16 cellular contexts compared by ENCODE assay signal in genomic region chr18:6628189-6628588, GRCh38.
"Had no signal": no experiment of that assay in that cellular context is flagged by ENCODE, and none has a peak within 500 bp of the region (broad histone marks: within the 10 kb centered on the region; RNA-seq: fewer than 3 reads in every experiment).

No MANE protein-coding gene starts in this region.

- H3K36me3 Mint-ChIP-seq: activated CD4-positive, alpha-beta memory T cell treated with anti-CD3 and anti-CD28 coated beads for 36 hours; activated naive CD8-positive, alpha-beta T cell; natural killer cell; stimulated activated naive B cell treated with anti-CD40 and anti-IgM and Interleukin-4, amounts not matched to agents 10 μg/mL and 1 μg/mL and 100 μg/mL, for 72 hours; type B pancreatic cell had no signal

- DNase-seq: activated CD4-positive, alpha-beta memory T cell treated with anti-CD3 and anti-CD28 coated beads for 36 hours; activated gamma-delta T cell; activated T-cell treated with anti-CD3 and anti-CD28 coated beads, Interleukin-2, amount 50 U/mL, for 48 hours; anterior cingulate cortex; caudate nucleus; effector memory CD8-positive, alpha-beta T cell; lower lobe of right lung; natural killer cell; pancreas; stimulated activated naive B cell treated with anti-CD40 and anti-IgM and Interleukin-4, amounts not matched to agents 10 μg/mL and 1 μg/mL and 100 μg/mL, for 72 hours; SW 1271 had no signal

- H3K4me3 Mint-ChIP-seq: activated CD4-positive, alpha-beta memory T cell treated with anti-CD3 and anti-CD28 coated beads for 36 hours; activated naive CD8-positive, alpha-beta T cell; dendritic cell treated with granulocyte-macrophage colony-stimulating factor and Interleukin-4, amounts not matched to agents 40 ng/mL and 50 ng/mL, for 4 days; effector memory CD8-positive, alpha-beta T cell; natural killer cell; stimulated activated naive B cell treated with anti-CD40 and anti-IgM and Interleukin-4, amounts not matched to agents 10 μg/mL and 1 μg/mL and 100 μg/mL, for 72 hours; T-helper 2 cell treated with Interferon-gamma antibody and Interleukin-4, amounts not matched to agents 5 μg/mL and 100 μg/mL, for 36 hours; type B pancreatic cell had no signal

- H3K4me3 ChIP-seq: lower lobe of right lung, pancreas, SJSA1 had no signal

- H3K4me1 Mint-ChIP-seq: natural killer cell; stimulated activated naive B cell treated with anti-CD40 and anti-IgM and Interleukin-4, amounts not matched to agents 10 μg/mL and 1 μg/mL and 100 μg/mL, for 72 hours had no signal

- H3K9me3 Mint-ChIP-seq: dendritic cell treated with granulocyte-macrophage colony-stimulating factor and Interleukin-4, amounts not matched to agents 40 ng/mL and 50 ng/mL, for 4 days; T-helper 2 cell treated with Interferon-gamma antibody and Interleukin-4, amounts not matched to agents 5 μg/mL and 100 μg/mL, for 36 hours had no signal

- H3K27me3 Mint-ChIP-seq: activated CD4-positive, alpha-beta memory T cell treated with anti-CD3 and anti-CD28 coated beads for 36 hours; activated naive CD8-positive, alpha-beta T cell; dendritic cell treated with granulocyte-macrophage colony-stimulating factor and Interleukin-4, amounts not matched to agents 40 ng/mL and 50 ng/mL, for 4 days; effector memory CD8-positive, alpha-beta T cell; stimulated activated naive B cell treated with anti-CD40 and anti-IgM and Interleukin-4, amounts not matched to agents 10 μg/mL and 1 μg/mL and 100 μg/mL, for 72 hours; type B pancreatic cell had no signal

- ATAC-seq: effector memory CD8-positive, alpha-beta T cell; natural killer cell; stimulated activated naive B cell treated with anti-CD40 and anti-IgM and Interleukin-4, amounts not matched to agents 10 μg/mL and 1 μg/mL and 100 μg/mL, for 72 hours had no signal

- FAIRE-seq: pancreas had no signal

- H3K27ac Mint-ChIP-seq: activated CD4-positive, alpha-beta memory T cell treated with anti-CD3 and anti-CD28 coated beads for 36 hours; activated naive CD8-positive, alpha-beta T cell; dendritic cell treated with granulocyte-macrophage colony-stimulating factor and Interleukin-4, amounts not matched to agents 40 ng/mL and 50 ng/mL, for 4 days; effector memory CD8-positive, alpha-beta T cell; natural killer cell; stimulated activated naive B cell treated with anti-CD40 and anti-IgM and Interleukin-4, amounts not matched to agents 10 μg/mL and 1 μg/mL and 100 μg/mL, for 72 hours; T-helper 2 cell treated with Interferon-gamma antibody and Interleukin-4, amounts not matched to agents 5 μg/mL and 100 μg/mL, for 36 hours; type B pancreatic cell had no signal
